Comparison of ENCODE assay signal across 10 cellular contexts in genomic region chr3:59935025-59935424, GRCh38.
DNase-seq lines count a peak whose midpoint lies in the region; ATAC-seq and TF ChIP-seq lines count a peak whose summit lies in the region.
"Had no signal": no experiment of that assay in that cellular context is flagged by ENCODE, and none has a peak within 500 bp of the region (broad histone marks: within the 10 kb centered on the region; RNA-seq: fewer than 3 reads in every experiment).

No MANE protein-coding gene starts in this region.

- CTCF ChIA-PET in A673 (lab: Charles Lee) = no interaction called here

- TF ChIP-seq CTCF in GM13976 (IDR thresholded peaks at IDR 0.05; ENCODE audit: borderline replicate concordance, control extremely low read depth, extremely low read depth, insufficient read depth, missing control alignments) (no peak), A673 (conservative IDR thresholded peaks at IDR 0.05; ENCODE audit: low read depth, low read length) (no peak)

- H3K27me3 ChIP-seq in A673 (replicated peaks; ENCODE audit: insufficient read depth, low read depth, low read length, poor library complexity) = no peaks in the 10 kb centered on the region
- H3K27me3 ChIP-seq: ovary had no signal

- intact Hi-C loops in A673 (cut with micrococcal nuclease; ENCODE audit: unreplicated experiment) = no loop called here

- H3K27ac ChIP-seq in A673 (ENCODE audit: low read depth, low read length, poor library complexity, severe bottlenecking) = no peak overlapping the region
- H3K27ac ChIP-seq: ovary had no signal

- no peaks in the 10 kb centered on the region for H3K9me3 ChIP-seq in A673 (ENCODE audit: low read depth, low read length, poor library complexity, severe bottlenecking)
- H3K9me3 ChIP-seq: ovary had no signal

- ATAC-seq in HG02840 (IDR thresholded peaks at IDR 0.05; ENCODE audit: low FRiP score, unreplicated experiment) (peak; percentile 94), HG03575 (IDR thresholded peaks at IDR 0.05; ENCODE audit: extremely low read depth, insufficient number of reproducible peaks, low FRiP score, unreplicated experiment) (peak; percentile 98)

- H3K36me3 ChIP-seq in A673 (ENCODE audit: insufficient read depth, low read length, poor library complexity, severe bottlenecking) = no peaks in the 10 kb centered on the region
- H3K36me3 ChIP-seq: ovary had no signal

- POLR2A ChIA-PET in A673 (lab: Charles Lee; ENCODE audit: low non-redundant PET) = no interaction called here

- in situ Hi-C loops in GM13976 (cut with MboI; ENCODE audit: low sequenced_read_pairs, unreplicated experiment) = no loop called here

- no peaks in the 10 kb centered on the region for H3K4me1 ChIP-seq in A673 (ENCODE audit: insufficient read depth, low read length, poor library complexity, severe bottlenecking)

- H3K4me3 ChIP-seq in A673 (ENCODE audit: low read depth, low read length, poor library complexity, severe bottlenecking) = no peak overlapping the region
- H3K4me3 ChIP-seq: ovary had no signal

- BruUV-seq in A673 (replicated peaks; lab: Mats Ljungman, UMichigan) = no TSS peak

- peak; percentile 51 for DNase-seq in GM13976 (ENCODE audit: low spot score)
- DNase-seq in GM19238 (ENCODE audit: insufficient read length, low spot score) = peak; percentile 5
- no peak for DNase-seq in T-helper 9 cell
- DNase-seq in iPS-NIHi7 (ENCODE audit: extremely low spot score) = no peak
- no peak for DNase-seq in NCI-H2029 (lab: John Stamatoyannopoulos, UW)
- DNase-seq in A673 (ENCODE audit: low spot score) = no peak
- DNase-seq: NCI-H748 treated with DMSO at 0.1 percent for 48 hours, ovary had no signal

Comparison
In these comparisons a context has a peak if more than half of its experiments do, and no peak if none do; other contexts are left out.
1. DNase-seq: peak in GM13976 (single experiment) and GM19238 (single experiment); none in T-helper 9 cell (single experiment), iPS-NIHi7 (single experiment), NCI-H2029 (single experiment) and A673 (single experiment).